ENCODE assay signal across 8 cellular contexts in the genomic region with DNA sequence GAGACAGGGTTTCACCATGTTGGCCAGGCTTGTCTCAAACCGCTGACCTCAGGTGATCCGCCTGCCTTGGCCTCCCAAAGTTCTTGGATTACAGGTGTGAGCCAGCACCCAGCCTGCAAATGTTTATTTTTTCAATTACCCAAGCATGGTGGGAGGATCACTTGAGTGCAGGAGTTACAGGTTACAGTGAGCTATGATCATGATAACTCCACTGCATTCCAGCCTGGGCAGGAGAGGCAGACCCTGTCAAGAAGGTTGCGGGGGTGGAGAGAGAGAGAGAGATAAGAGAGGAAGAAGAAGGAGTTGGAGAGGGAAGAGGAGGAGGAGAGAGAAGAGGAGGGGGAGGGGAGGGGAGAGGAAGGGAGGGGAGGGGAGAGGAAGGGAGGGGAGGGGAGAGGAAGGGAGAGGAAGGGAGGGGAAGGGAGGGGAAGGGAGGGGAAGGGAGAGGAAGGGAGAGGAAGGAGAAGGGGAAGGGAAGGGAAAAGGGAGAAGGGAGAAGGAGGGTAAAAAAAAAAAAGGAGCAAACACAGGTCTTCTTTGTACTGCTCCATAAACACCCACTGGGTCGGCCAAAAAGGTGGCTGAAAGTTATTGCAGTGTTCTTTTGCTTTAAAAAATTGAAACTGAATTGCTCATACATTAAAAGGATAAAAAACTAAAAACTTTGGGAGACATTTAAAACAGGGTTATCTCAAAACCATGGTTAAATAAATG. TPM values are rescaled to one million over a fixed set of nuclear protein-coding genes. Genes with fewer than 3 reads are reported as not detected.
"Had no signal": no experiment of that assay in that cellular context is flagged by ENCODE, and none has a peak within 500 bp of the region (broad histone marks: within the 10 kb centered on the region; RNA-seq: fewer than 3 reads in every experiment).

No MANE protein-coding gene starts in this region.

- ATAC-seq: GM23338, HCT116 had no signal

- H3K4me1 ChIP-seq: HAP-1 had no signal

- DNase-seq: H7 had no signal

- H3K4me2 ChIP-seq: GM23338 had no signal

- FAIRE-seq: HTR-8/SVneo had no signal

- H3K4me3 ChIP-seq: GM23338, HAP-1 had no signal

- H3K36me3 ChIP-seq: HAP-1 had no signal

- H3K9me3 ChIP-seq: HAP-1 had no signal

- H2AFZ ChIP-seq: GM23338 had no signal

RNA-seq across cellular contexts. Expression of a gene that starts 5.8 kb away (rescaled TPM):
- total RNA-seq: GM23338, H4, H7, HT-29 had no signal
- polyA plus RNA-seq: GM23338, IgD-negative memory B cell had no signal

RNA-seq across cellular contexts. Expression of a gene that starts 26.5 kb away (rescaled TPM):
- total RNA-seq: GM23338, H4, H7, HT-29 had no signal
- polyA plus RNA-seq: GM23338, IgD-negative memory B cell had no signal
